Comparison of ENCODE assay signal across 1 cellular context in the genomic region with DNA sequence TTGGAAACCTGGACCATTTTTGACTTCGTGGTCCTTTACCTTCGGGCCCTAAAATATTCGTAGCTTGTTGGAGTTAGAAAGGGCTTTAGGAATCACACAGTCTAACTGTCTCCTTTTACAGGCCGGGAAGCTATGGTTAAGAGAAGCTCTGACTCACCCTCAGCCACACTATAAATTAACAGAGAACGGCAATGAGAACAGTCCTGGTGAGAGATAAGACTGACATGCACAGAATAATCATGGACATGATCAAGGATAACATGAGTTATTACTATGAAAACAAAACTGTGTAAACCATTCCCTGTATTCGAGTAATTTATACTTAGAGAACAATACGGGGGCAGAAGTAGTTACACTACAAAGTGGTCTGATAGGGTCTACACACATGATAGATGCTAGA.
TF ChIP-seq lines count a peak whose summit lies in the region.

No MANE protein-coding gene starts in this region.

TF ChIP-seq in WTC11, 78 proteins besides CTCF, POLR2A, EP300 and RAD21 (continued from another document):
- no peak for TF ChIP-seq ZNF281 (CRISPR knock-in tag; IDR thresholded peaks at IDR 0.05)
- TF ChIP-seq NR3C1 (CRISPR knock-in tag; conservative IDR thresholded peaks at IDR 0.05; ENCODE audit: low read depth): no peak
- TF ChIP-seq CDX4 (CRISPR knock-in tag; IDR thresholded peaks at IDR 0.05; ENCODE audit: borderline replicate concordance): no peak
- TF ChIP-seq, protein P1, sequence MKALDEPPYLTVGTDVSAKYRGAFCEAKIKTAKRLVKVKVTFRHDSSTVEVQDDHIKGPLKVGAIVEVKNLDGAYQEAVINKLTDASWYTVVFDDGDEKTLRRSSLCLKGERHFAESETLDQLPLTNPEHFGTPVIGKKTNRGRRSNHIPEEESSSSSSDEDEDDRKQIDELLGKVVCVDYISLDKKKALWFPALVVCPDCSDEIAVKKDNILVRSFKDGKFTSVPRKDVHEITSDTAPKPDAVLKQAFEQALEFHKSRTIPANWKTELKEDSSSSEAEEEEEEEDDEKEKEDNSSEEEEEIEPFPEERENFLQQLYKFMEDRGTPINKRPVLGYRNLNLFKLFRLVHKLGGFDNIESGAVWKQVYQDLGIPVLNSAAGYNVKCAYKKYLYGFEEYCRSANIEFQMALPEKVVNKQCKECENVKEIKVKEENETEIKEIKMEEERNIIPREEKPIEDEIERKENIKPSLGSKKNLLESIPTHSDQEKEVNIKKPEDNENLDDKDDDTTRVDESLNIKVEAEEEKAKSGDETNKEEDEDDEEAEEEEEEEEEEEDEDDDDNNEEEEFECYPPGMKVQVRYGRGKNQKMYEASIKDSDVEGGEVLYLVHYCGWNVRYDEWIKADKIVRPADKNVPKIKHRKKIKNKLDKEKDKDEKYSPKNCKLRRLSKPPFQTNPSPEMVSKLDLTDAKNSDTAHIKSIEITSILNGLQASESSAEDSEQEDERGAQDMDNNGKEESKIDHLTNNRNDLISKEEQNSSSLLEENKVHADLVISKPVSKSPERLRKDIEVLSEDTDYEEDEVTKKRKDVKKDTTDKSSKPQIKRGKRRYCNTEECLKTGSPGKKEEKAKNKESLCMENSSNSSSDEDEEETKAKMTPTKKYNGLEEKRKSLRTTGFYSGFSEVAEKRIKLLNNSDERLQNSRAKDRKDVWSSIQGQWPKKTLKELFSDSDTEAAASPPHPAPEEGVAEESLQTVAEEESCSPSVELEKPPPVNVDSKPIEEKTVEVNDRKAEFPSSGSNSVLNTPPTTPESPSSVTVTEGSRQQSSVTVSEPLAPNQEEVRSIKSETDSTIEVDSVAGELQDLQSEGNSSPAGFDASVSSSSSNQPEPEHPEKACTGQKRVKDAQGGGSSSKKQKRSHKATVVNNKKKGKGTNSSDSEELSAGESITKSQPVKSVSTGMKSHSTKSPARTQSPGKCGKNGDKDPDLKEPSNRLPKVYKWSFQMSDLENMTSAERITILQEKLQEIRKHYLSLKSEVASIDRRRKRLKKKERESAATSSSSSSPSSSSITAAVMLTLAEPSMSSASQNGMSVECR (CRISPR knock-in tag; IDR thresholded peaks at IDR 0.05; ENCODE audit: borderline replicate concordance): no peak
TF ChIP-seq in WTC11: peak in this region for 0.
